In the genomic region with DNA sequence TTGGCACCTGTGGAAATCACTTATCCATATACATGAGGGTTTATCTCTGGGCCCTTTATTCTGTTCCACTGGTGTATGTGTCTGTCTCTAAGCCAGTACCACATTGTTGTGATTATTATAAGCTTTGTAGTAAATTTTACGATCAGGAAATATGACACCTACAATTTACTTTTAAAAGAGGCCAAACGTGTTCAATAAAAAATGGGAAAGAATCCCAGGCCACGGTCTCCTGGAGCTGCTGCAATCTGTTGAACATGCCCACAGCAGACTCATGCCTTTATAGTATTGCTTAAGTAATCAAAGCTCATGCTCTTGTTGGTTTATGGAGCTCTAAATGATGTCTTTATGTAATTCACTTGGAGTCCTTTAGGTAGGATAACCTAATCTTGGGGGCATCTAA, we compare ENCODE assay signal across 30 cellular contexts.
A peak's percentile ranks its signal among the peaks of the same experiment; 100 is the strongest.
DNase-seq lines count a peak whose midpoint lies in the region; ATAC-seq and TF ChIP-seq lines count a peak whose summit lies in the region.
"Had no signal": no experiment of that assay in that cellular context is flagged by ENCODE, and none has a peak within 500 bp of the region (broad histone marks: within the 10 kb centered on the region; RNA-seq: fewer than 3 reads in every experiment).

No MANE protein-coding gene starts in this region.

- H3K4me3 ChIP-seq in transverse colon: no peak overlapping the region
- H3K4me3 ChIP-seq: ascending aorta; BLaER1 treated with 17β-estradiol and CSF1 and Interleukin-3, amounts not matched to agents 10 nM and 100 nM; dorsolateral prefrontal cortex; K562; left ventricle myocardium inferior; MG63 had no signal

- no peak for TF ChIP-seq EP300 in transverse colon (IDR thresholded peaks at IDR 0.05; ENCODE audit: low read depth)

- no peak for ATAC-seq in HG03097 (IDR thresholded peaks at IDR 0.05; ENCODE audit: low FRiP score, unreplicated experiment)
- ATAC-seq: activated naive CD4-positive, alpha-beta T cell treated with anti-CD3 and anti-CD28 coated beads, Interleukin-2, amount 50 U/mL, for 72 hours; activated T-helper 17 cell treated with anti-CD3 and anti-CD28 coated beads, Interleukin-2, amount 50 U/mL, for 72 hours; foreskin keratinocyte; K562; naive thymus-derived CD4-positive, alpha-beta T cell; WTC11 had no signal

- H3K4me1 ChIP-seq in transverse colon: peaks cover 0 to 20% (median 10%) of the 10 kb centered on the region in 4 donors
- H3K4me1 ChIP-seq: ascending aorta, foreskin keratinocyte had no signal

- no peaks in the 10 kb centered on the region for H3K9me3 ChIP-seq in transverse colon
- H3K9me3 ChIP-seq: ascending aorta; BLaER1 treated with 17β-estradiol and CSF1 and Interleukin-3, amounts not matched to agents 10 nM and 100 nM; left ventricle myocardium inferior; MG63 had no signal

- TF ChIP-seq CTCF in transverse colon (IDR thresholded peaks at IDR 0.05) (no peak), GM13976 (IDR thresholded peaks at IDR 0.05; ENCODE audit: borderline replicate concordance, control extremely low read depth, extremely low read depth, insufficient read depth, missing control alignments) (no peak)

- H3K27me3 ChIP-seq in transverse colon: no peaks in the 10 kb centered on the region
- H3K27me3 ChIP-seq: ascending aorta; BLaER1 treated with 17β-estradiol and CSF1 and Interleukin-3, amounts not matched to agents 10 nM and 100 nM; dorsolateral prefrontal cortex; foreskin keratinocyte; MG63 had no signal

- TF ChIP-seq POLR2A in transverse colon (IDR thresholded peaks at IDR 0.05): no peak

- H3K27ac ChIP-seq in transverse colon: no peak overlapping the region
- H3K27ac ChIP-seq: ascending aorta; BLaER1 treated with 17β-estradiol and CSF1 and Interleukin-3, amounts not matched to agents 10 nM and 100 nM; dorsolateral prefrontal cortex; foreskin keratinocyte had no signal

- intact Hi-C loops in transverse colon (cut with DNase I; ENCODE audit: low total_unique reads): no loop called here

- 38 to 100% methylated on average over 1 to 3 of the region's 3 CpGs for WGBS in transverse colon (ENCODE audit: low coverage in 1 of 2), 2 donors

- in situ Hi-C loops in transverse colon (cut with MboI; ENCODE audit: low pct_ligation_motif_present in 1 of 4, low pct_unique_long_range_greater_than_20kb in 1 of 4, low sequenced_read_pairs in 3 of 4) (no loop called here), GM13976 (cut with MboI; ENCODE audit: low sequenced_read_pairs, unreplicated experiment) (no loop called here)

- DNase-seq in NCI-H1105 treated with DMSO at 0.1 percent for 48 hours (lab: John Stamatoyannopoulos, UW): peak; percentile 26
- no peak for DNase-seq in NCI-H1105 (lab: John Stamatoyannopoulos, UW)
- peak; percentile 69 for DNase-seq in NCI-H146 (lab: John Stamatoyannopoulos, UW)
- DNase-seq in cerebellum (ENCODE audit: low spot score): peak; percentile 61
- peak; percentile 46 for DNase-seq in transverse colon
- DNase-seq in HK-2 (ENCODE audit: unreplicated experiment): no peak
- no peak for DNase-seq in GM13976 (ENCODE audit: low spot score)
- DNase-seq: activated CD4-positive, alpha-beta T cell treated with anti-CD3 and anti-CD28 coated beads, Interleukin-2, amount 50 U/mL, for 48 hours; activated CD8-positive, alpha-beta memory T cell treated with anti-CD3 and anti-CD28 coated beads, Interleukin-2, amount 50 U/mL, for 48 hours; DND-41; dorsolateral prefrontal cortex; foreskin keratinocyte; hippocampal formation; immature natural killer cell; left ventricle myocardium inferior; MG63; naive thymus-derived CD4-positive, alpha-beta T cell; NCI-H1694; NCI-H2227 treated with DMSO at 0.1 percent for 48 hours; nucleus accumbens; SHP77; SW 1271; T1000 had no signal

- peaks cover 0 to 2% (median 0%) of the 10 kb centered on the region in 4 donors for H3K36me3 ChIP-seq in transverse colon

Comparison
In these comparisons a context has a peak if more than half of its experiments do, and no peak if none do; other contexts are left out.
1. DNase-seq: peak in NCI-H1105 treated with DMSO at 0.1 percent for 48 hours (single experiment), NCI-H146 (single experiment), cerebellum (single experiment) and transverse colon (single experiment); none in NCI-H1105 (single experiment), HK-2 (single experiment) and GM13976 (single experiment).